ENCODE assay signal across 1 cellular context in genomic region chr9:37800631-37801286, GRCh38.
TF ChIP-seq lines count a peak whose summit lies in the region.

Gene DCAF10, plus strand, starts transcription at chr9:37800797. Its CDS starts 70 bp downstream, at chr9:37800867.

TF ChIP-seq in HEK293, 187 proteins besides CTCF, POLR2A, EP300 and RAD21 (continued from another document and continues in another):
- TF ChIP-seq ZNF600 (tag by site-specific recombination; IDR thresholded peaks at IDR 0.05), result 0 out of 2 replicates have a peak, but pooled peaks have one; percentile 19
- peak; percentile 80 for TF ChIP-seq ZBTB8A (tag by site-specific recombination; IDR thresholded peaks at IDR 0.05)
- TF ChIP-seq EGR2 (tag by site-specific recombination; IDR thresholded peaks at IDR 0.05; ENCODE audit: low read depth), result peak; percentile 57
- peak; percentile 88 for TF ChIP-seq ZNF692 (tag by site-specific recombination; IDR thresholded peaks at IDR 0.05)
- TF ChIP-seq, protein P1, sequence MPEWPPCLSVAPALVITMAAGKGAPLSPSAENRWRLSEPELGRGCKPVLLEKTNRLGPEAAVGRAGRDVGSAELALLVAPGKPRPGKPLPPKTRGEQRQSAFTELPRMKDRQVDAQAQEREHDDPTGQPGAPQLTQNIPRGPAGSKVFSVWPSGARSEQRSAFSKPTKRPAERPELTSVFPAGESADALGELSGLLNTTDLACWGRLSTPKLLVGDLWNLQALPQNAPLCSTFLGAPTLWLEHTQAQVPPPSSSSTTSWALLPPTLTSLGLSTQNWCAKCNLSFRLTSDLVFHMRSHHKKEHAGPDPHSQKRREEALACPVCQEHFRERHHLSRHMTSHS (tag by site-specific recombination; IDR thresholded peaks at IDR 0.05), result no peak
- TF ChIP-seq ZNF610 (tag by site-specific recombination; IDR thresholded peaks at IDR 0.05; ENCODE audit: borderline replicate concordance), result peak; percentile 77; the same call in 1 of the 2 replicates
- no peak for TF ChIP-seq ZNF776 (tag by site-specific recombination; IDR thresholded peaks at IDR 0.05; ENCODE audit: borderline replicate concordance)
- no peak for TF ChIP-seq ZNF19 (tag by site-specific recombination; IDR thresholded peaks at IDR 0.05; ENCODE audit: low read depth)
- peak; percentile 73 for TF ChIP-seq ZBTB26 (tag by site-specific recombination; optimal IDR thresholded peaks at IDR 0.05)
- no peak for TF ChIP-seq GLI2 (tag by site-specific recombination; IDR thresholded peaks at IDR 0.05; ENCODE audit: borderline replicate concordance, low read depth)
- TF ChIP-seq ZNF561 (tag by site-specific recombination; IDR thresholded peaks at IDR 0.05; ENCODE audit: borderline replicate concordance), result peak; percentile 77
- TF ChIP-seq MEIS1 (CRISPR knock-in tag; IDR thresholded peaks at IDR 0.05; ENCODE audit: borderline replicate concordance), result no peak
- TF ChIP-seq ZNF501 (tag by site-specific recombination; IDR thresholded peaks at IDR 0.05), result peak; percentile 100
- no peak for TF ChIP-seq ZNF274 (IDR thresholded peaks at IDR 0.05; ENCODE audit: low read length)
- TF ChIP-seq ZNF274 (tag by site-specific recombination; IDR thresholded peaks at IDR 0.05; ENCODE audit: borderline replicate concordance), result no peak
- TF ChIP-seq ZNF394 (tag by site-specific recombination; IDR thresholded peaks at IDR 0.05; ENCODE audit: borderline replicate concordance), result peak; percentile 85
- no peak for TF ChIP-seq ZNF707 (tag by site-specific recombination; IDR thresholded peaks at IDR 0.05)
- no peak for TF ChIP-seq HOXD13 (CRISPR knock-in tag; IDR thresholded peaks at IDR 0.05; ENCODE audit: borderline replicate concordance)
- peak; percentile 67 for TF ChIP-seq ZNF518A (tag by site-specific recombination; conservative IDR thresholded peaks at IDR 0.05; ENCODE audit: low read depth)
- no peak for TF ChIP-seq ZNF544 (tag by site-specific recombination; IDR thresholded peaks at IDR 0.05)
- TF ChIP-seq ZNF560 (tag by site-specific recombination; IDR thresholded peaks at IDR 0.05; ENCODE audit: borderline replicate concordance), result no peak
- TF ChIP-seq ZNF132 (tag by site-specific recombination; IDR thresholded peaks at IDR 0.05; ENCODE audit: borderline replicate concordance), result no peak
- peak; percentile 97 for TF ChIP-seq GLI4 (tag by site-specific recombination; IDR thresholded peaks at IDR 0.05)
- TF ChIP-seq ZNF658 (tag by site-specific recombination; IDR thresholded peaks at IDR 0.05), result no peak
- TF ChIP-seq HOXC10 (CRISPR knock-in tag; IDR thresholded peaks at IDR 0.05), result no peak
- TF ChIP-seq, protein P2, sequence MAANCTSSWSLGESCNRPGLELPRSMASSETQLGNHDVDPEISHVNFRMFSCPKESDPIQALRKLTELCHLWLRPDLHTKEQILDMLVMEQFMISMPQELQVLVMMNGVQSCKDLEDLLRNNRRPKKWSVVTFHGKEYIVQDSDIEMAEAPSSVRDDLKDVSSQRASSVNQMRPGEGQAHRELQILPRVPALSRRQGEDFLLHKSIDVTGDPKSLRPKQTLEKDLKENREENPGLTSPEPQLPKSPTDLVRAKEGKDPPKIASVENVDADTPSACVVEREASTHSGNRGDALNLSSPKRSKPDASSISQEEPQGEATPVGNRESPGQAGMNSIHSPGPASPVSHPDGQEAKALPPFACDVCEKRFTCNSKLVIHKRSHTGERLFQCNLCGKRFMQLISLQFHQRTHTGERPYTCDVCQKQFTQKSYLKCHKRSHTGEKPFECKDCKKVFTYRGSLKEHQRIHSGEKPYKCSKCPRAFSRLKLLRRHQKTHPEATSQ (tag by site-specific recombination; IDR thresholded peaks at IDR 0.05), result peak; percentile 98
- no peak for TF ChIP-seq ZNF792 (tag by site-specific recombination; IDR thresholded peaks at IDR 0.05)
- TF ChIP-seq ELK4 (IDR thresholded peaks at IDR 0.05; ENCODE audit: borderline replicate concordance, low read depth, low read length), result no peak
- TF ChIP-seq ZNF473 (tag by site-specific recombination; IDR thresholded peaks at IDR 0.05), result no peak
- TF ChIP-seq ZNF23 (tag by site-specific recombination; IDR thresholded peaks at IDR 0.05; ENCODE audit: borderline replicate concordance), result peak; percentile 47; the same call in 1 of the 2 replicates
- peak; percentile 97 for TF ChIP-seq ZNF639 (tag by site-specific recombination; IDR thresholded peaks at IDR 0.05)
- peak; percentile 62; the same call in 1 of the 2 replicates for TF ChIP-seq PRDM10 (tag by site-specific recombination; IDR thresholded peaks at IDR 0.05)
- no peak for TF ChIP-seq ZNF175 (tag by site-specific recombination; IDR thresholded peaks at IDR 0.05)
- peak; percentile 87 for TF ChIP-seq ZNF24 (tag by site-specific recombination; IDR thresholded peaks at IDR 0.05)
- TF ChIP-seq ZNF558 (tag by site-specific recombination; IDR thresholded peaks at IDR 0.05), result peak; percentile 52; the same call in 1 of the 2 replicates
- peak; percentile 84 for TF ChIP-seq YY1 (tag by site-specific recombination; IDR thresholded peaks at IDR 0.05)
- TF ChIP-seq ZNF660 (tag by site-specific recombination; IDR thresholded peaks at IDR 0.05), result peak; percentile 97
- 0 out of 2 replicates have a peak, but pooled peaks have one; percentile 57 for TF ChIP-seq ZNF350 (tag by site-specific recombination; IDR thresholded peaks at IDR 0.05)
- TF ChIP-seq ZNF510 (tag by site-specific recombination; IDR thresholded peaks at IDR 0.05; ENCODE audit: insufficient replicate concordance), result no peak
- peak; percentile 84 for TF ChIP-seq OVOL3 (tag by site-specific recombination; IDR thresholded peaks at IDR 0.05)
- no peak for TF ChIP-seq ZNF514 (tag by site-specific recombination; IDR thresholded peaks at IDR 0.05)
- peak; percentile 58 for TF ChIP-seq ZFHX2 (tag by site-specific recombination; conservative IDR thresholded peaks at IDR 0.05)
- peak; percentile 36; the same call in 1 of the 2 replicates for TF ChIP-seq ZNF664 (tag by site-specific recombination; IDR thresholded peaks at IDR 0.05)
- no peak for TF ChIP-seq RBAK (tag by site-specific recombination; IDR thresholded peaks at IDR 0.05)
- TF ChIP-seq, protein P3, sequence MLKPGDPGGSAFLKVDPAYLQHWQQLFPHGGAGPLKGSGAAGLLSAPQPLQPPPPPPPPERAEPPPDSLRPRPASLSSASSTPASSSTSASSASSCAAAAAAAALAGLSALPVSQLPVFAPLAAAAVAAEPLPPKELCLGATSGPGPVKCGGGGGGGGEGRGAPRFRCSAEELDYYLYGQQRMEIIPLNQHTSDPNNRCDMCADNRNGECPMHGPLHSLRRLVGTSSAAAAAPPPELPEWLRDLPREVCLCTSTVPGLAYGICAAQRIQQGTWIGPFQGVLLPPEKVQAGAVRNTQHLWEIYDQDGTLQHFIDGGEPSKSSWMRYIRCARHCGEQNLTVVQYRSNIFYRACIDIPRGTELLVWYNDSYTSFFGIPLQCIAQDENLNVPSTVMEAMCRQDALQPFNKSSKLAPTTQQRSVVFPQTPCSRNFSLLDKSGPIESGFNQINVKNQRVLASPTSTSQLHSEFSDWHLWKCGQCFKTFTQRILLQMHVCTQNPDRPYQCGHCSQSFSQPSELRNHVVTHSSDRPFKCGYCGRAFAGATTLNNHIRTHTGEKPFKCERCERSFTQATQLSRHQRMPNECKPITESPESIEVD (tag by site-specific recombination; IDR thresholded peaks at IDR 0.05), result no peak
- peak; percentile 64 for TF ChIP-seq ZNF843 (tag by site-specific recombination; IDR thresholded peaks at IDR 0.05)
- peak; percentile 55 for TF ChIP-seq ZNF37A (tag by site-specific recombination; IDR thresholded peaks at IDR 0.05)
